8 cellular contexts compared by ENCODE assay signal in genomic region chr10:5089869-5090268, GRCh38. TPM values are rescaled to one million over a fixed set of nuclear protein-coding genes. Genes with fewer than 3 reads are reported as not detected.
A peak's percentile ranks its signal among the peaks of the same experiment; 100 is the strongest.
DNase-seq lines count a peak whose midpoint lies in the region; ATAC-seq and TF ChIP-seq lines count a peak whose summit lies in the region.

No MANE protein-coding gene starts in this region.

- H3K4me3 Mint-ChIP-seq in activated CD4-positive, alpha-beta T cell treated with anti-CD3 and anti-CD28 coated beads for 36 hours, result no peak overlapping the region

- H3F3A ChIP-seq in smooth muscle cell (ENCODE audit: low read depth), result no peaks in the 10 kb centered on the region

- no peak overlapping the region for H3K4me2 ChIP-seq in smooth muscle cell

- H3K27ac ChIP-seq in smooth muscle cell (ENCODE audit: low read depth), result no peak overlapping the region

- DNase-seq in activated CD4-positive, alpha-beta T cell treated with anti-CD3 and anti-CD28 coated beads for 36 hours, result peak; percentile 5
- no peak for DNase-seq in activated CD4-positive, alpha-beta T cell treated with anti-CD3 and anti-CD28 coated beads for 4 hours
- peak; percentile 40 for DNase-seq in NCI-H146 (lab: John Stamatoyannopoulos, UW)
- DNase-seq in cardiac fibroblast (ENCODE audit: low read depth in 2 of 2), result peak; percentile 41 to 67
- DNase-seq in smooth muscle cell (lab: John Stamatoyannopoulos, UW; ENCODE audit: unreplicated experiment), result no peak

- POLR2A ChIA-PET in activated CD4-positive, alpha-beta T cell treated with anti-CD3 and anti-CD28 coated beads for 36 hours (lab: Charles Lee), result no interaction called here

- TF ChIP-seq CTCF in cardiac fibroblast (IDR thresholded peaks at IDR 0.05; ENCODE audit: low read depth, low read length) (peak; percentile 62), smooth muscle cell (IDR thresholded peaks at IDR 0.05; ENCODE audit: borderline replicate concordance, insufficient read depth, poor library complexity, severe bottlenecking) (peak; percentile 23)

- intact Hi-C loops in activated CD4-positive, alpha-beta T cell treated with anti-CD3 and anti-CD28 coated beads for 36 hours (cut with DNase I, micrococcal nuclease), result loop anchor here (5.0 to 10.0 kb wide), 4 partner anchors 205 to 292 kb away; no protein-coding TSS in a partner anchor

- no peaks in the 10 kb centered on the region for H3K4me1 ChIP-seq in smooth muscle cell (ENCODE audit: low read depth)

- no peak overlapping the region for H3K27ac Mint-ChIP-seq in activated CD4-positive, alpha-beta T cell treated with anti-CD3 and anti-CD28 coated beads for 36 hours

- no peaks in the 10 kb centered on the region for H3K36me3 Mint-ChIP-seq in activated CD4-positive, alpha-beta T cell treated with anti-CD3 and anti-CD28 coated beads for 36 hours (ENCODE audit: low read depth)

- H3K4me1 Mint-ChIP-seq in activated CD4-positive, alpha-beta T cell treated with anti-CD3 and anti-CD28 coated beads for 36 hours, result peaks cover 4% of the 10 kb centered on the region

- CTCF ChIA-PET in activated CD4-positive, alpha-beta T cell treated with anti-CD3 and anti-CD28 coated beads for 36 hours (lab: Charles Lee), result interaction anchor here (0.7 to 1.0 kb wide), 2 partner anchors 202 to 240 kb away, joined by 3 read pairs; no protein-coding TSS in a partner anchor

- H3K4me3 ChIP-seq in cardiac fibroblast (replicated peaks in 1 of 2; ENCODE audit: low read depth in 2 of 2, low read length in 2 of 2) (no peak overlapping the region), smooth muscle cell (no peak overlapping the region)

- H3K79me2 ChIP-seq in smooth muscle cell (ENCODE audit: low read depth), result no peaks in the 10 kb centered on the region

- H3K27me3 ChIP-seq in smooth muscle cell (ENCODE audit: low read depth), result no peaks in the 10 kb centered on the region

- no peaks in the 10 kb centered on the region for H4K20me1 ChIP-seq in smooth muscle cell (ENCODE audit: low read depth)

- H2AFZ ChIP-seq in smooth muscle cell (ENCODE audit: low read depth), result no peak overlapping the region

- no peaks in the 10 kb centered on the region for H3K36me3 ChIP-seq in smooth muscle cell (ENCODE audit: low read depth)

- H3K9me3 ChIP-seq in smooth muscle cell (replicated peaks; ENCODE audit: low read depth), result no peaks in the 10 kb centered on the region

- ATAC-seq in activated CD4-positive, alpha-beta T cell treated with anti-CD3 and anti-CD28 coated beads for 36 hours, result no peak
- no peak for ATAC-seq in HG02588 (IDR thresholded peaks at IDR 0.05; ENCODE audit: unreplicated experiment)
- no peak for ATAC-seq in HG02610 (IDR thresholded peaks at IDR 0.05; ENCODE audit: unreplicated experiment)
- ATAC-seq in GM19035 (IDR thresholded peaks at IDR 0.05; ENCODE audit: unreplicated experiment), result no peak

- 61% methylated on average over 4 of the region's 4 CpGs for WGBS in smooth muscle cell (ENCODE audit: low lambda C conversion rate)

- no peak overlapping the region for H3K9ac ChIP-seq in smooth muscle cell (ENCODE audit: low read depth)

- H3K9me3 Mint-ChIP-seq in activated CD4-positive, alpha-beta T cell treated with anti-CD3 and anti-CD28 coated beads for 36 hours (ENCODE audit: low read depth), result peaks cover 10% of the 10 kb centered on the region

- peaks cover 7% of the 10 kb centered on the region for H3K27me3 Mint-ChIP-seq in activated CD4-positive, alpha-beta T cell treated with anti-CD3 and anti-CD28 coated beads for 36 hours

RNA-seq across cellular contexts. Expression of gene AKR1C3, which starts 4.3 kb away (rescaled TPM):
- under 1 TPM; 0.19 to 0.75 TPM for total RNA-seq in activated CD4-positive, alpha-beta T cell treated with anti-CD3 and anti-CD28 coated beads for 36 hours
- 0.27 and 7.8 TPM in 2 replicates for total RNA-seq in smooth muscle cell
- 3.7 and 4.5 TPM in 2 replicates for polyA plus RNA-seq in smooth muscle cell

Comparison
In these comparisons a context has a peak if more than half of its experiments do, and no peak if none do; other contexts are left out.
1. DNase-seq: peak in activated CD4-positive, alpha-beta T cell treated with anti-CD3 and anti-CD28 coated beads for 36 hours (single experiment), NCI-H146 (single experiment) and cardiac fibroblast (2 of 2); none in activated CD4-positive, alpha-beta T cell treated with anti-CD3 and anti-CD28 coated beads for 4 hours (0 of 2) and smooth muscle cell (single experiment).